Comparison of ENCODE assay signal across 8 cellular contexts in genomic region chr14:75450381-75451276, GRCh38. TPM values are rescaled to one million over a fixed set of nuclear protein-coding genes. Genes with fewer than 3 reads are reported as not detected.
A peak's percentile ranks its signal among the peaks of the same experiment; 100 is the strongest.
DNase-seq lines count a peak whose midpoint lies in the region; ATAC-seq and TF ChIP-seq lines count a peak whose summit lies in the region.
"Had no signal": no experiment of that assay in that cellular context is flagged by ENCODE, and none has a peak within 500 bp of the region (broad histone marks: within the 10 kb centered on the region; RNA-seq: fewer than 3 reads in every experiment).

No MANE protein-coding gene starts in this region.

- H3K27ac ChIP-seq in right lobe of liver, result peak overlapping the region; percentile 43 to 84 (median 76)
- H3K27ac ChIP-seq in upper lobe of right lung, result no peak overlapping the region

- DNase-seq in NCI-H2107 (lab: John Stamatoyannopoulos, UW) (peak; percentile 23), choroid plexus epithelial cell (ENCODE audit: low read depth) (peak; percentile 31), right lobe of liver (peak; percentile 88 to 96 (median 94)), upper lobe of right lung (no peak), ecto neural progenitor cell (ENCODE audit: low spot score) (no peak)
- no peak for DNase-seq in stimulated activated naive CD4-positive, alpha-beta T cell (lab: John Stamatoyannopoulos, UW)
- DNase-seq: OCI-M1 had no signal

- intact Hi-C loops in right lobe of liver (cut with DNase I) (no loop called here), upper lobe of right lung (cut with DNase I) (no loop called here)

- WGBS in right lobe of liver (ENCODE audit: insufficient coverage, low coverage, low lambda C conversion rate, missing lambda C conversion rate), result 37% methylated on average over 8 of the region's 9 CpGs

- no peaks in the 10 kb centered on the region for H3K27me3 ChIP-seq in right lobe of liver
- H3K27me3 ChIP-seq in upper lobe of right lung, result no peaks in the 10 kb centered on the region

- peaks cover 0 to 60% (median 27%) of the 10 kb centered on the region in 4 donors for H3K4me1 ChIP-seq in right lobe of liver
- H3K4me1 ChIP-seq in upper lobe of right lung, result peaks cover 53% of the 10 kb centered on the region

- ATAC-seq in right lobe of liver, result peak; percentile 87 to 90 (median 88)
- ATAC-seq in upper lobe of right lung, result peak; percentile 59
- no peak for ATAC-seq in HG03175 (IDR thresholded peaks at IDR 0.05; ENCODE audit: unreplicated experiment)

- no peaks in the 10 kb centered on the region for H3K9me3 ChIP-seq in right lobe of liver
- no peaks in the 10 kb centered on the region for H3K9me3 ChIP-seq in upper lobe of right lung

- TF ChIP-seq CTCF in choroid plexus epithelial cell (conservative IDR thresholded peaks at IDR 0.05; ENCODE audit: low read depth, low read length) (no peak), right lobe of liver (IDR thresholded peaks at IDR 0.05) (no peak), upper lobe of right lung (IDR thresholded peaks at IDR 0.05) (no peak)

- peak; percentile 47 for TF ChIP-seq POLR2A in right lobe of liver (IDR thresholded peaks at IDR 0.05)

- H3K4me3 ChIP-seq in choroid plexus epithelial cell (ENCODE audit: low read depth, low read length) (no peak overlapping the region), right lobe of liver (no peak overlapping the region), upper lobe of right lung (no peak overlapping the region)

- H3K36me3 ChIP-seq in right lobe of liver (peaks cover 0 to 4% (median 0%) of the 10 kb centered on the region in 4 donors), upper lobe of right lung (peaks cover 4% of the 10 kb centered on the region)

RNA-seq across cellular contexts. Expression of gene JDP2, which starts 22.8 kb away (rescaled TPM):
- total RNA-seq in right lobe of liver (10 to 100 TPM in 4 of 6 experiments, 1 to 10 TPM in 2; 8.3 to 22.0 (median 11.8) TPM), upper lobe of right lung (58.0 TPM)

Comparison
In these comparisons a context has a peak if more than half of its experiments do, and no peak if none do; other contexts are left out.
1. DNase-seq: peak in NCI-H2107 (single experiment), choroid plexus epithelial cell (single experiment) and right lobe of liver (3 of 3); none in upper lobe of right lung (single experiment), ecto neural progenitor cell (single experiment) and stimulated activated naive CD4-positive, alpha-beta T cell (0 of 6).